ENCODE assay signal across 9 cellular contexts in genomic region chr6:106927531-106928398, GRCh38. TPM values are rescaled to one million over a fixed set of nuclear protein-coding genes. Genes with fewer than 3 reads are reported as not detected.
A peak's percentile ranks its signal among the peaks of the same experiment; 100 is the strongest.
DNase-seq lines count a peak whose midpoint lies in the region; ATAC-seq and TF ChIP-seq lines count a peak whose summit lies in the region.
"Had no signal": no experiment of that assay in that cellular context is flagged by ENCODE, and none has a peak within 500 bp of the region (broad histone marks: within the 10 kb centered on the region; RNA-seq: fewer than 3 reads in every experiment).

No MANE protein-coding gene starts in this region.

- no peaks in the 10 kb centered on the region for H3K79me2 ChIP-seq in DND-41 (ENCODE audit: insufficient read depth, low read length)
- H3K79me2 ChIP-seq: parathyroid adenoma had no signal

- no peak overlapping the region for H3K4me3 ChIP-seq in DND-41 (ENCODE audit: low read depth in 1 of 2, low read length in 2 of 2)
- H3K4me3 ChIP-seq in lung = peak overlapping the region; percentile 4
- no peak overlapping the region for H3K4me3 ChIP-seq in ascending aorta

- no peak overlapping the region for H3K27ac Mint-ChIP-seq in activated naive CD8-positive, alpha-beta T cell treated with anti-CD3 and anti-CD28 coated beads, Interleukin-2, amount 10 ng/mL, durations not matched to agents 7 days and 5 days
- no peak overlapping the region for H3K27ac Mint-ChIP-seq in chondrocyte (ENCODE audit: unreplicated experiment)

- TF ChIP-seq CTCF in DND-41 (IDR thresholded peaks at IDR 0.05; ENCODE audit: borderline replicate concordance, extremely low read depth, low read length, poor library complexity, severe bottlenecking) (no peak), lung (IDR thresholded peaks at IDR 0.05; ENCODE audit: control extremely low read depth, extremely low read depth) (no peak), chondrocyte (IDR thresholded peaks at IDR 0.05) (no peak), ascending aorta (IDR thresholded peaks at IDR 0.05) (no peak)

- H3K4me3 Mint-ChIP-seq in activated naive CD8-positive, alpha-beta T cell treated with anti-CD3 and anti-CD28 coated beads, Interleukin-2, amount 10 ng/mL, durations not matched to agents 7 days and 5 days = no peak overlapping the region
- H3K4me3 Mint-ChIP-seq in chondrocyte (ENCODE audit: unreplicated experiment) = no peak overlapping the region

- H3K36me3 Mint-ChIP-seq in activated naive CD8-positive, alpha-beta T cell treated with anti-CD3 and anti-CD28 coated beads, Interleukin-2, amount 10 ng/mL, durations not matched to agents 7 days and 5 days = no peaks in the 10 kb centered on the region
- H3K36me3 Mint-ChIP-seq in chondrocyte (ENCODE audit: low read depth) = peaks cover 1% of the 10 kb centered on the region

- ATAC-seq in DND-41 (ENCODE audit: insufficient read depth, low read depth) (peak; percentile 85), lung (ENCODE audit: insufficient read depth, low FRiP score) (no peak)
- ATAC-seq in activated naive CD8-positive, alpha-beta T cell treated with anti-CD3 and anti-CD28 coated beads, Interleukin-2, amount 10 ng/mL, durations not matched to agents 7 days and 5 days (ENCODE audit: low read depth) = no peak

- H3K36me3 ChIP-seq in DND-41 (ENCODE audit: insufficient read depth, low read length) (no peaks in the 10 kb centered on the region), lung (ENCODE audit: control insufficient read depth in 2 of 2, insufficient read depth in 2 of 2, low read length in 2 of 2) (no peaks in the 10 kb centered on the region), ascending aorta (no peaks in the 10 kb centered on the region)

- intact Hi-C loops in ascending aorta (cut with DNase I) = no loop called here

- no peaks in the 10 kb centered on the region for H4K20me1 ChIP-seq in DND-41 (ENCODE audit: insufficient read depth, low read length)

- no peaks in the 10 kb centered on the region for H3K9me3 Mint-ChIP-seq in activated naive CD8-positive, alpha-beta T cell treated with anti-CD3 and anti-CD28 coated beads, Interleukin-2, amount 10 ng/mL, durations not matched to agents 7 days and 5 days
- no peaks in the 10 kb centered on the region for H3K9me3 Mint-ChIP-seq in chondrocyte (ENCODE audit: low read depth)

- H3K27me3 ChIP-seq in DND-41 (ENCODE audit: insufficient read depth, low read length, poor library complexity) (no peaks in the 10 kb centered on the region), lung (ENCODE audit: control insufficient read depth, insufficient read depth) (peaks cover 3% of the 10 kb centered on the region), ascending aorta (no peaks in the 10 kb centered on the region)

- H3K4me2 ChIP-seq in DND-41 (ENCODE audit: insufficient read depth, low read length) = no peak overlapping the region

- H3K27me3 Mint-ChIP-seq in activated naive CD8-positive, alpha-beta T cell treated with anti-CD3 and anti-CD28 coated beads, Interleukin-2, amount 10 ng/mL, durations not matched to agents 7 days and 5 days = peaks cover 27% of the 10 kb centered on the region
- H3K27me3 Mint-ChIP-seq in chondrocyte (ENCODE audit: low read depth) = peaks cover 32% of the 10 kb centered on the region

- no peaks in the 10 kb centered on the region for H3K4me1 Mint-ChIP-seq in activated naive CD8-positive, alpha-beta T cell treated with anti-CD3 and anti-CD28 coated beads, Interleukin-2, amount 10 ng/mL, durations not matched to agents 7 days and 5 days
- no peaks in the 10 kb centered on the region for H3K4me1 Mint-ChIP-seq in chondrocyte (ENCODE audit: low read depth)

- H3K9me3 ChIP-seq in DND-41 (ENCODE audit: insufficient read depth, low read length, severe bottlenecking) = no peaks in the 10 kb centered on the region
- no peaks in the 10 kb centered on the region for H3K9me3 ChIP-seq in lung (ENCODE audit: control insufficient read depth in 2 of 2, insufficient read depth in 1 of 2, low read length in 1 of 2)
- H3K9me3 ChIP-seq in ascending aorta = no peaks in the 10 kb centered on the region

- 16 to 31% methylated on average over 5 of the region's 5 CpGs for WGBS in lung, 2 donors

- H3K9ac ChIP-seq in DND-41 (ENCODE audit: low read depth, low read length) = no peak overlapping the region
- H3K9ac ChIP-seq: parathyroid adenoma had no signal

- H3K27ac ChIP-seq in DND-41 (ENCODE audit: low read length) (no peak overlapping the region), lung (ENCODE audit: low read depth in 1 of 2, low read length in 1 of 2) (no peak overlapping the region), ascending aorta (no peak overlapping the region)
- H3K27ac ChIP-seq: parathyroid adenoma had no signal

- POLR2A ChIA-PET in activated naive CD8-positive, alpha-beta T cell treated with anti-CD3 and anti-CD28 coated beads, Interleukin-2, amount 10 ng/mL, durations not matched to agents 7 days and 5 days (lab: Charles Lee) = no interaction called here

- H2AFZ ChIP-seq in DND-41 (ENCODE audit: low read depth, low read length) = no peak overlapping the region
- H2AFZ ChIP-seq: parathyroid adenoma had no signal

- H3K4me1 ChIP-seq in DND-41 (ENCODE audit: insufficient read depth, low read length) (no peaks in the 10 kb centered on the region), lung (ENCODE audit: control insufficient read depth in 2 of 2, insufficient read depth in 2 of 2, low read length in 2 of 2) (no peaks in the 10 kb centered on the region), ascending aorta (no peaks in the 10 kb centered on the region)
- H3K4me1 ChIP-seq: parathyroid adenoma had no signal

- DNase-seq in DND-41 (peak; percentile 69), M059J (ENCODE audit: low read depth) (peak; percentile 61), lung (ENCODE audit: low spot score) (no peak), chondrocyte (ENCODE audit: low spot score) (no peak), NCI-H128 (lab: John Stamatoyannopoulos, UW; ENCODE audit: unreplicated experiment) (no peak), ascending aorta (ENCODE audit: low spot score in 2 of 2) (no peak), NCI-H748 (lab: John Stamatoyannopoulos, UW; ENCODE audit: unreplicated experiment) (no peak)
- DNase-seq in activated naive CD8-positive, alpha-beta T cell treated with anti-CD3 and anti-CD28 coated beads, Interleukin-2, amount 10 ng/mL, durations not matched to agents 7 days and 5 days = peak; percentile 58

RNA-seq across cellular contexts. Expression of gene CD24, which starts 46.8 kb away (rescaled TPM):
- total RNA-seq in M059J (2014; rRNA removed; shearing (Covaris generic)) = 284 and 285 TPM in 2 replicates
- 1 to 10 TPM in 1 of 2 experiments, under 1 TPM in 1; 0.68 to 1.1 TPM for total RNA-seq in activated naive CD8-positive, alpha-beta T cell treated with anti-CD3 and anti-CD28 coated beads, Interleukin-2, amount 10 ng/mL, durations not matched to agents 7 days and 5 days
- total RNA-seq in lung (100 to 1,000 TPM in 1 of 2 donors, 10 to 100 TPM in 1; 62.5 to 155 TPM), chondrocyte (1.3 to 2.8 TPM (median 1.8 TPM) in 3 replicates), ascending aorta (not detected)
- polyA plus RNA-seq in lung = 10 to 100 TPM; 44.9 to 62.3 TPM

Comparison
In these comparisons a context has a peak if more than half of its experiments do, and no peak if none do; other contexts are left out.
1. DNase-seq: peak in DND-41 (single experiment), M059J (single experiment) and activated naive CD8-positive, alpha-beta T cell treated with anti-CD3 and anti-CD28 coated beads, Interleukin-2, amount 10 ng/mL, durations not matched to agents 7 days and 5 days (single experiment); none in lung (single experiment), chondrocyte (single experiment), NCI-H128 (single experiment), ascending aorta (0 of 2) and NCI-H748 (single experiment).
2. RNA of gene CD24, which starts 46.8 kb away (total RNA-seq): 284 to 285 TPM in M059J and 62.5 to 155 TPM in lung; 1.3 to 2.8 TPM in chondrocyte, 0.68 to 1.1 TPM in activated naive CD8-positive, alpha-beta T cell treated with anti-CD3 and anti-CD28 coated beads, Interleukin-2, amount 10 ng/mL, durations not matched to agents 7 days and 5 days and not detected in ascending aorta (single experiment); every median in the first group is over 10 times any median in the second.